2 cellular contexts compared by ENCODE assay signal in genomic region chr6:134951494-134952263, GRCh38.
TF ChIP-seq lines count a peak whose summit lies in the region.

No MANE protein-coding gene starts in this region.

TF ChIP-seq in K562, 482 proteins besides CTCF, POLR2A, EP300 and RAD21:
- no peak for TF ChIP-seq TBP (optimal IDR thresholded peaks at IDR 0.05; ENCODE audit: low read depth, low read length)
TF ChIP-seq in K562: peak in this region for 0.

TF ChIP-seq in HepG2, 621 proteins besides CTCF, POLR2A, EP300 and RAD21 (continues in another document):
- 0 out of 2 replicates have a peak, but pooled peaks have one; percentile 19 for TF ChIP-seq ISL2 (CRISPR knock-in tag; IDR thresholded peaks at IDR 0.05)
- peak; percentile 58; the same call in 1 of the 2 replicates for TF ChIP-seq ARID5B (CRISPR knock-in tag; IDR thresholded peaks at IDR 0.05)
- peak; percentile 88 for TF ChIP-seq ZNF263 (CRISPR knock-in tag; IDR thresholded peaks at IDR 0.05)
- TF ChIP-seq ELF3 (CRISPR knock-in tag; IDR thresholded peaks at IDR 0.05), result peak; percentile 11; the same call in 1 of the 2 replicates
- TF ChIP-seq CENPBD1 (CRISPR knock-in tag; IDR thresholded peaks at IDR 0.05; ENCODE audit: borderline replicate concordance, low read depth), result no peak
- no peak for TF ChIP-seq MAFF (IDR thresholded peaks at IDR 0.05; ENCODE audit: low read depth, low read length)
- TF ChIP-seq NFYC (CRISPR knock-in tag; IDR thresholded peaks at IDR 0.05), result no peak
- TF ChIP-seq HNF1B (CRISPR knock-in tag; IDR thresholded peaks at IDR 0.05), result peak; percentile 40; the same call in 1 of the 2 replicates
- TF ChIP-seq DPF2 (CRISPR knock-in tag; IDR thresholded peaks at IDR 0.05; ENCODE audit: borderline replicate concordance, low read depth), result no peak
- TF ChIP-seq U2AF1 (optimal IDR thresholded peaks at IDR 0.05; ENCODE audit: low read depth, low read length), result peak; percentile 49
- 0 out of 2 replicates have a peak, but pooled peaks have one; percentile 6 for TF ChIP-seq ETV5 (CRISPR knock-in tag; IDR thresholded peaks at IDR 0.05; ENCODE audit: borderline replicate concordance)
- no peak for TF ChIP-seq RFX1 (IDR thresholded peaks at IDR 0.05)
- TF ChIP-seq MIER2 (CRISPR knock-in tag; IDR thresholded peaks at IDR 0.05), result 0 out of 2 replicates have a peak, but pooled peaks have one; percentile 8
- no peak for TF ChIP-seq NFIC (IDR thresholded peaks at IDR 0.05; ENCODE audit: low read length)
- no peak for TF ChIP-seq ZNF451 (CRISPR knock-in tag; IDR thresholded peaks at IDR 0.05)
- TF ChIP-seq HINFP (CRISPR knock-in tag; IDR thresholded peaks at IDR 0.05; ENCODE audit: low read depth), result no peak
- TF ChIP-seq GPN1 (CRISPR knock-in tag; IDR thresholded peaks at IDR 0.05; ENCODE audit: borderline replicate concordance), result no peak
- 0 out of 2 replicates have a peak, but pooled peaks have one; percentile 22 for TF ChIP-seq DRAP1 (CRISPR knock-in tag; IDR thresholded peaks at IDR 0.05)
- TF ChIP-seq MNT (IDR thresholded peaks at IDR 0.05), result peak; percentile 63
- TF ChIP-seq ZNF138 (CRISPR knock-in tag; IDR thresholded peaks at IDR 0.05; ENCODE audit: low read depth), result no peak
- TF ChIP-seq UBTF (CRISPR knock-in tag; IDR thresholded peaks at IDR 0.05), result peak; percentile 26; the same call in 1 of the 2 replicates
- TF ChIP-seq FOXA3 (CRISPR knock-in tag; IDR thresholded peaks at IDR 0.05), result 0 out of 2 replicates have a peak, but pooled peaks have one; percentile 15
- TF ChIP-seq MYC (CRISPR knock-in tag; IDR thresholded peaks at IDR 0.05; ENCODE audit: borderline replicate concordance), result 0 out of 2 replicates have a peak, but pooled peaks have one; percentile 29
- peak; percentile 66; the same call in 1 of the 2 replicates for TF ChIP-seq SMAD1 (CRISPR knock-in tag; IDR thresholded peaks at IDR 0.05; ENCODE audit: borderline replicate concordance, low read depth)
- TF ChIP-seq DNMT3B (CRISPR knock-in tag; conservative IDR thresholded peaks at IDR 0.05), result no peak
- TF ChIP-seq MAX (IDR thresholded peaks at IDR 0.05), result peak; percentile 62
- 0 out of 2 replicates have a peak, but pooled peaks have one; percentile 36 for TF ChIP-seq TEAD2 (CRISPR knock-in tag; IDR thresholded peaks at IDR 0.05)
- TF ChIP-seq ZNF83 (CRISPR knock-in tag; IDR thresholded peaks at IDR 0.05; ENCODE audit: borderline replicate concordance), result no peak
- no peak for TF ChIP-seq ZNF816 (CRISPR knock-in tag; IDR thresholded peaks at IDR 0.05; ENCODE audit: borderline replicate concordance)
- no peak for TF ChIP-seq ZNF549 (CRISPR knock-in tag; IDR thresholded peaks at IDR 0.05)
- peak; percentile 33; the same call in 1 of the 2 replicates for TF ChIP-seq POLR2G (IDR thresholded peaks at IDR 0.05; ENCODE audit: low read depth, low read length)
- no peak for TF ChIP-seq ZNF264 (CRISPR knock-in tag; IDR thresholded peaks at IDR 0.05)
- TF ChIP-seq ZNF670 (CRISPR knock-in tag; IDR thresholded peaks at IDR 0.05; ENCODE audit: borderline replicate concordance), result 0 out of 2 replicates have a peak, but pooled peaks have one; percentile 29
- TF ChIP-seq POLR2AphosphoS5 (IDR thresholded peaks at IDR 0.05; ENCODE audit: low read depth, low read length), result peak; percentile 38; the same call in 1 of the 2 replicates
- TF ChIP-seq GATAD1 (CRISPR knock-in tag; IDR thresholded peaks at IDR 0.05), result no peak
- no peak for TF ChIP-seq ZNF879 (CRISPR knock-in tag; IDR thresholded peaks at IDR 0.05)
- TF ChIP-seq BHLHE40 (IDR thresholded peaks at IDR 0.05; ENCODE audit: low read length), result peak; percentile 72
- TF ChIP-seq FOXO4 (CRISPR knock-in tag; conservative IDR thresholded peaks at IDR 0.05), result no peak
- no peak for TF ChIP-seq ZFP82 (CRISPR knock-in tag; IDR thresholded peaks at IDR 0.05; ENCODE audit: borderline replicate concordance)
- peak; percentile 62; the same call in 1 of the 2 replicates for TF ChIP-seq ARNTL (CRISPR knock-in tag; IDR thresholded peaks at IDR 0.05)
- peak; percentile 8; the same call in 1 of the 2 replicates for TF ChIP-seq KDM5B (CRISPR knock-in tag; IDR thresholded peaks at IDR 0.05; ENCODE audit: borderline replicate concordance)
- peak; percentile 30; the same call in 1 of the 2 replicates for TF ChIP-seq ZNF598 (CRISPR knock-in tag; IDR thresholded peaks at IDR 0.05; ENCODE audit: borderline replicate concordance)
- TF ChIP-seq ZSCAN21 (CRISPR knock-in tag; IDR thresholded peaks at IDR 0.05; ENCODE audit: borderline replicate concordance), result no peak
- no peak for TF ChIP-seq FOXM1 (CRISPR knock-in tag; IDR thresholded peaks at IDR 0.05)
- no peak for TF ChIP-seq ERF (CRISPR knock-in tag; IDR thresholded peaks at IDR 0.05)
- TF ChIP-seq ZBED4 (CRISPR knock-in tag; IDR thresholded peaks at IDR 0.05; ENCODE audit: borderline replicate concordance), result 0 out of 2 replicates have a peak, but pooled peaks have one; percentile 17
- TF ChIP-seq REXO4 (CRISPR knock-in tag; IDR thresholded peaks at IDR 0.05; ENCODE audit: borderline replicate concordance), result no peak
- TF ChIP-seq GATAD2A (CRISPR knock-in tag; IDR thresholded peaks at IDR 0.05), result 0 out of 2 replicates have a peak, but pooled peaks have one; percentile 22
